Comparison of ENCODE assay signal across 1 cellular context in the genomic region with DNA sequence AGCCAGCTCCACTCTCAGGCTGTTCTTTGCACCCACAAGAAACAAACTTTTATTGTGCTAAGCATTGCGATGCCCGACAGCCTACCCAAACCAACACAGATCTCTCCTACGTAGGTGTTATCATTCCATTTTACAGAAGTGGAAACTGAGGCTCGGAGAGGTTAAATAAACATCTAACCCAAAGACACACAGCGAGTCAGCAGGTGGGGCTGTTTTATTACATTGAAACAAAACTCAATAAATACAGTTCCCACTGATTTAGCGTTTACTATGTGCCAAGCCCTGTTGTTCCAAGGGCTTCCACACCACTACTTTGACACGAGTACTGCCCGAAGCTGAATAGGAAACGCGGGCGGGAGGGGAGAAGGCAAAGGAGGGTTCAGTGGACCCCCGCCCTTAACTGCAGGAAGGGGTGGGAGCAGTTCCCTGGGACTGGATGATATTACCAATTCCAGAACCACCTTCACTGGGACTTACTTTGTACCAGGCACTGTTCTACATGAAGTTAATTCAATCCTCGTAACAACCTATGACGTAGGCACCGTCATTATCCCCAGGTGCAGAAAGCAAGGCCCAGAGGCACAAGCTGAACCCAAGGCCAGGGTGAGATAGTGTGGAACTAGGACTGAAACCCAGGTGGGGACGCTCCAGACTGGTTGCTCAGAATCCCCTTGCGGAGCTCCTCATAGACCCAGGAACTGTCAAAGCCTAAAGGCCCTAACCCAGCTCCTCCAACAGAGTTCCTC.
TF ChIP-seq lines count a peak whose summit lies in the region.

No MANE protein-coding gene starts in this region.

TF ChIP-seq in HEK293T, 16 proteins besides CTCF, POLR2A, EP300 and RAD21 (continued from another document):
- TF ChIP-seq, protein P1, sequence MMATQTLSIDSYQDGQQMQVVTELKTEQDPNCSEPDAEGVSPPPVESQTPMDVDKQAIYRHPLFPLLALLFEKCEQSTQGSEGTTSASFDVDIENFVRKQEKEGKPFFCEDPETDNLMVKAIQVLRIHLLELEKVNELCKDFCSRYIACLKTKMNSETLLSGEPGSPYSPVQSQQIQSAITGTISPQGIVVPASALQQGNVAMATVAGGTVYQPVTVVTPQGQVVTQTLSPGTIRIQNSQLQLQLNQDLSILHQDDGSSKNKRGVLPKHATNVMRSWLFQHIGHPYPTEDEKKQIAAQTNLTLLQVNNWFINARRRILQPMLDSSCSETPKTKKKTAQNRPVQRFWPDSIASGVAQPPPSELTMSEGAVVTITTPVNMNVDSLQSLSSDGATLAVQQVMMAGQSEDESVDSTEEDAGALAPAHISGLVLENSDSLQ (IDR thresholded peaks at IDR 0.05), result no peak
- TF ChIP-seq CTBP1 (IDR thresholded peaks at IDR 0.05; ENCODE audit: borderline replicate concordance) (no peak), SUZ12 (IDR thresholded peaks at IDR 0.05) (no peak), SP1 (IDR thresholded peaks at IDR 0.05) (no peak), TARDBP (IDR thresholded peaks at IDR 0.05) (no peak), HDGF (IDR thresholded peaks at IDR 0.05; ENCODE audit: borderline replicate concordance) (no peak), BHLHE40 (IDR thresholded peaks at IDR 0.05; ENCODE audit: borderline replicate concordance) (no peak)
TF ChIP-seq in HEK293T: peak in this region for 0.
